In the genomic region with DNA sequence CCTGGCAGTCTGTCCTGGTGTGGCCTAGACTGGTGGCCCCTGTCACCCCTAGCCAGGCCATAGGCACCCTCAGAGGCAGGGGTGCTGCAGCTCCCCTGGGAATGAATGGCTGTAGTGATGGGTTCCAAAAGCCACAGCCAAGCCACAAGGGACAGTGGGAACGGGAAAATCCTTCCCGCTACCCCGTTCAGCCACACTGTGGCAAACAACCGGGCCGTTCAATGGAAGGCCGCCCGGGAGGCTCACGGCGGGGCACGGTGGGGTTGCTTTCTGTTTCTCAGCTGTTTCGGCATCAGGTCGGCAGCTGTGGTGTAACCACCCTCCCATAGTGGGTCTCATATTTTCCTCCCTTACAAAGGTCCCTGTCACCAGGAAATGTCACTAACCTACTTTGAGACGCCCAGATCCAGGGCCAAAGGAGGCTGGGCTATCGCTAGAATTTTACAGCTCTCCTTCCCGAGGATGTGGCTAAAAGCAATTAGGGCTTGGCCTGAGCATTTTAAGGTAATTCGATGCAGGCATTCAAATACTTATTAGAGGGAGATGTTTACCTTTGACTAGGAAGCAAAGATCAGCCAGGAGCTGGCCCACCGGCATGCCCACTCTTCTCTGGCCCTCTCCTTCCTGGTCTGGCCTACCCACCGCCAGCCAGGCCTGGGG, we compare ENCODE assay signal across 12 cellular contexts.
DNase-seq lines count a peak whose midpoint lies in the region; ATAC-seq and TF ChIP-seq lines count a peak whose summit lies in the region.
"Had no signal": no experiment of that assay in that cellular context is flagged by ENCODE, and none has a peak within 500 bp of the region (broad histone marks: within the 10 kb centered on the region; RNA-seq: fewer than 3 reads in every experiment).

No MANE protein-coding gene starts in this region.

- peak overlapping the region in 5 of 10 experiments; percentile 1 to 41 (median 16); a peak in 3 of 20 replicates for H3K4me3 ChIP-seq in BLaER1 treated with 17β-estradiol and CSF1 and Interleukin-3, amounts not matched to agents 10 nM and 100 nM
- H3K4me3 ChIP-seq in DND-41 (ENCODE audit: low read depth in 1 of 2, low read length in 2 of 2): no peak overlapping the region
- peak overlapping the region in 1 of 2 donors; percentile 20 for H3K4me3 ChIP-seq in mucosa of rectum (ENCODE audit: low read length in 2 of 2)
- H3K4me3 ChIP-seq in PC-3 (ENCODE audit: low read length): no peak overlapping the region
- H3K4me3 ChIP-seq in smooth muscle cell: no peak overlapping the region
- H3K4me3 ChIP-seq: GM23248, pancreas, uterus had no signal

- DNase-seq in DND-41 (no peak), PC-3 (no peak), smooth muscle cell (lab: John Stamatoyannopoulos, UW; ENCODE audit: unreplicated experiment) (no peak)
- DNase-seq in activated T-helper 1 cell treated with anti-CD3 and anti-CD28 coated beads, Interleukin-12 subunit alpha, Interleukin-12 subunit beta, Interleukin-2, Interleukin-4 antibody, amounts not matched to agents 30 ng/mL and 10 ng/mL and 1 ng/mL, durations not matched to agents 14 hours and 24 hours and 36 hours (ENCODE audit: low spot score): no peak
- DNase-seq: activated naive CD4-positive, alpha-beta T cell treated with anti-CD3 and anti-CD28 coated beads for 36 hours; GM23248; uterus had no signal

- CTCF ChIA-PET in PC-3 (lab: Charles Lee): no interaction called here

- intact Hi-C loops in activated T-helper 1 cell treated with anti-CD3 and anti-CD28 coated beads, Interleukin-12 subunit alpha, Interleukin-12 subunit beta, Interleukin-2, Interleukin-4 antibody, amounts not matched to agents 30 ng/mL and 10 ng/mL and 1 ng/mL, durations not matched to agents 14 hours and 24 hours and 36 hours (cut with micrococcal nuclease): loop anchor here (10.0 kb wide), 3 partner anchors 443 to 1037 kb away; no protein-coding TSS in a partner anchor
- intact Hi-C loops in PC-3 (cut with micrococcal nuclease): loop anchor here (10.0 kb wide), 1 partner anchor 127 kb away; no protein-coding TSS in a partner anchor

- peak overlapping the region; percentile 11 to 96 (median 68); a peak in 20 of 22 replicates for H3K27ac ChIP-seq in BLaER1 treated with 17β-estradiol and CSF1 and Interleukin-3, amounts not matched to agents 10 nM and 100 nM
- H3K27ac ChIP-seq in DND-41 (ENCODE audit: low read length) (0 out of 2 replicates have a peak overlapping the region, but pooled peaks have one; percentile 1), mucosa of rectum (ENCODE audit: low read depth in 2 of 2, low read length in 2 of 2) (peak overlapping the region; percentile 68 to 71), PC-3 (ENCODE audit: low read length) (no peak overlapping the region), smooth muscle cell (ENCODE audit: low read depth) (no peak overlapping the region)
- H3K27ac ChIP-seq: GM23248, pancreas had no signal

- WGBS in smooth muscle cell (ENCODE audit: low lambda C conversion rate): 69% methylated on average over 18 of the region's 18 CpGs

- H3K4me1 ChIP-seq in BLaER1 treated with 17β-estradiol and CSF1 and Interleukin-3, amounts not matched to agents 10 nM and 100 nM: peaks cover 25 to 53% (median 45%) of the 10 kb centered on the region in 10 experiments
- H3K4me1 ChIP-seq in DND-41 (ENCODE audit: insufficient read depth, low read length) (peaks cover 24% of the 10 kb centered on the region), mucosa of rectum (ENCODE audit: control insufficient read depth in 2 of 2, insufficient read depth in 2 of 2, low read length in 2 of 2) (peaks cover 17 to 20% of the 10 kb centered on the region in 2 donors), PC-3 (ENCODE audit: insufficient read depth, low read length) (peaks cover 3% of the 10 kb centered on the region; the same call in 1 of the 2 replicates), smooth muscle cell (ENCODE audit: low read depth) (peaks cover 25% of the 10 kb centered on the region)
- H3K4me1 ChIP-seq: pancreas had no signal

- no peak overlapping the region for H3K27ac Mint-ChIP-seq in activated T-helper 1 cell treated with anti-CD3 and anti-CD28 coated beads, Interleukin-12 subunit alpha, Interleukin-12 subunit beta, Interleukin-2, Interleukin-4 antibody, amounts not matched to agents 30 ng/mL and 10 ng/mL and 1 ng/mL, durations not matched to agents 14 hours and 24 hours and 36 hours
- H3K27ac Mint-ChIP-seq: activated naive CD4-positive, alpha-beta T cell treated with anti-CD3 and anti-CD28 coated beads for 36 hours had no signal

- H2AFZ ChIP-seq in DND-41 (ENCODE audit: low read depth, low read length) (no peak overlapping the region), PC-3 (ENCODE audit: low read length) (no peak overlapping the region), smooth muscle cell (ENCODE audit: low read depth) (no peak overlapping the region)
- H2AFZ ChIP-seq: GM23248 had no signal

- peak overlapping the region; percentile 67 to 99 (median 94) for H3K4me2 ChIP-seq in BLaER1 treated with 17β-estradiol and CSF1 and Interleukin-3, amounts not matched to agents 10 nM and 100 nM
- H3K4me2 ChIP-seq in DND-41 (ENCODE audit: insufficient read depth, low read length) (no peak overlapping the region), PC-3 (ENCODE audit: low read length) (no peak overlapping the region), smooth muscle cell (no peak overlapping the region)

- peak overlapping the region; percentile 37 to 71 (median 59); a peak in 20 of 22 replicates for H3K9ac ChIP-seq in BLaER1 treated with 17β-estradiol and CSF1 and Interleukin-3, amounts not matched to agents 10 nM and 100 nM
- H3K9ac ChIP-seq in DND-41 (ENCODE audit: low read depth, low read length): no peak overlapping the region
- peak overlapping the region in 1 of 2 donors; percentile 44 for H3K9ac ChIP-seq in mucosa of rectum (ENCODE audit: low read depth in 1 of 2, low read length in 2 of 2)
- H3K9ac ChIP-seq in PC-3 (ENCODE audit: low read length): no peak overlapping the region
- H3K9ac ChIP-seq in smooth muscle cell (ENCODE audit: low read depth): no peak overlapping the region
- H3K9ac ChIP-seq: GM23248 had no signal

- TF ChIP-seq CTCF in DND-41 (IDR thresholded peaks at IDR 0.05; ENCODE audit: borderline replicate concordance, extremely low read depth, low read length, poor library complexity, severe bottlenecking) (no peak), PC-3 (conservative IDR thresholded peaks at IDR 0.05; ENCODE audit: low read depth, low read length) (no peak), smooth muscle cell (IDR thresholded peaks at IDR 0.05; ENCODE audit: borderline replicate concordance, insufficient read depth, poor library complexity, severe bottlenecking) (no peak)

- no peaks in the 10 kb centered on the region for H3K36me3 ChIP-seq in BLaER1 treated with 17β-estradiol and CSF1 and Interleukin-3, amounts not matched to agents 10 nM and 100 nM
- H3K36me3 ChIP-seq in DND-41 (ENCODE audit: insufficient read depth, low read length): peaks cover 5% of the 10 kb centered on the region; the same call in 1 of the 2 replicates
- no peaks in the 10 kb centered on the region for H3K36me3 ChIP-seq in mucosa of rectum (ENCODE audit: control insufficient read depth in 2 of 2, insufficient read depth in 2 of 2, low read length in 2 of 2)
- H3K36me3 ChIP-seq in PC-3 (ENCODE audit: low read depth, low read length): no peaks in the 10 kb centered on the region
- no peaks in the 10 kb centered on the region for H3K36me3 ChIP-seq in smooth muscle cell (ENCODE audit: low read depth)
- H3K36me3 ChIP-seq: pancreas, uterus had no signal

- H4K20me1 ChIP-seq in BLaER1 treated with 17β-estradiol and CSF1 and Interleukin-3, amounts not matched to agents 10 nM and 100 nM: peaks cover 0 to 4% (median 0%) of the 10 kb centered on the region in 11 experiments; a peak in 1 of 22 replicates
- no peaks in the 10 kb centered on the region for H4K20me1 ChIP-seq in DND-41 (ENCODE audit: insufficient read depth, low read length)
- no peaks in the 10 kb centered on the region for H4K20me1 ChIP-seq in PC-3 (ENCODE audit: low read length)
- peaks cover 44% of the 10 kb centered on the region for H4K20me1 ChIP-seq in smooth muscle cell (ENCODE audit: low read depth)

- H3K27me3 Mint-ChIP-seq in activated T-helper 1 cell treated with anti-CD3 and anti-CD28 coated beads, Interleukin-12 subunit alpha, Interleukin-12 subunit beta, Interleukin-2, Interleukin-4 antibody, amounts not matched to agents 30 ng/mL and 10 ng/mL and 1 ng/mL, durations not matched to agents 14 hours and 24 hours and 36 hours (ENCODE audit: insufficient read depth): peaks cover 5% of the 10 kb centered on the region

- H3K27me3 ChIP-seq in BLaER1 treated with 17β-estradiol and CSF1 and Interleukin-3, amounts not matched to agents 10 nM and 100 nM: no peaks in the 10 kb centered on the region
- H3K27me3 ChIP-seq in DND-41 (ENCODE audit: insufficient read depth, low read length, poor library complexity): no peaks in the 10 kb centered on the region
- H3K27me3 ChIP-seq in mucosa of rectum (ENCODE audit: control insufficient read depth in 2 of 2, insufficient read depth in 2 of 2, low read length in 2 of 2): no peaks in the 10 kb centered on the region
- H3K27me3 ChIP-seq in PC-3 (ENCODE audit: low read length): no peaks in the 10 kb centered on the region
- H3K27me3 ChIP-seq in smooth muscle cell (ENCODE audit: low read depth): no peaks in the 10 kb centered on the region
- H3K27me3 ChIP-seq: pancreas, uterus had no signal

- no peaks in the 10 kb centered on the region for H3F3A ChIP-seq in PC-3 (ENCODE audit: low read length, unreplicated experiment)
- H3F3A ChIP-seq in smooth muscle cell (ENCODE audit: low read depth): peaks cover 15% of the 10 kb centered on the region

- POLR2A ChIA-PET in PC-3 (lab: Charles Lee; ENCODE audit: unreplicated experiment): no interaction called here

- peak overlapping the region; percentile 60 for H3K4me3 Mint-ChIP-seq in activated T-helper 1 cell treated with anti-CD3 and anti-CD28 coated beads, Interleukin-12 subunit alpha, Interleukin-12 subunit beta, Interleukin-2, Interleukin-4 antibody, amounts not matched to agents 30 ng/mL and 10 ng/mL and 1 ng/mL, durations not matched to agents 14 hours and 24 hours and 36 hours
- H3K4me3 Mint-ChIP-seq: activated naive CD4-positive, alpha-beta T cell treated with anti-CD3 and anti-CD28 coated beads for 36 hours had no signal

- H3K4me1 Mint-ChIP-seq in activated T-helper 1 cell treated with anti-CD3 and anti-CD28 coated beads, Interleukin-12 subunit alpha, Interleukin-12 subunit beta, Interleukin-2, Interleukin-4 antibody, amounts not matched to agents 30 ng/mL and 10 ng/mL and 1 ng/mL, durations not matched to agents 14 hours and 24 hours and 36 hours (ENCODE audit: low read depth): peaks cover 15% of the 10 kb centered on the region

- BruUV-seq in PC-3 (replicated peaks; lab: Mats Ljungman, UMichigan): no TSS peak

- no peaks in the 10 kb centered on the region for H3K9me2 ChIP-seq in PC-3 (replicated peaks; ENCODE audit: low read length)

- peaks cover 3% of the 10 kb centered on the region for H3K36me3 Mint-ChIP-seq in activated T-helper 1 cell treated with anti-CD3 and anti-CD28 coated beads, Interleukin-12 subunit alpha, Interleukin-12 subunit beta, Interleukin-2, Interleukin-4 antibody, amounts not matched to agents 30 ng/mL and 10 ng/mL and 1 ng/mL, durations not matched to agents 14 hours and 24 hours and 36 hours (ENCODE audit: low read depth)

- no peak for ATAC-seq in DND-41 (ENCODE audit: insufficient read depth, low read depth)
- ATAC-seq in PC-3: no peak
- ATAC-seq in GM19023 (IDR thresholded peaks at IDR 0.05; ENCODE audit: unreplicated experiment): no peak
- no peak for ATAC-seq in GM18909 (IDR thresholded peaks at IDR 0.05; ENCODE audit: poor library complexity, unreplicated experiment)
- ATAC-seq: pancreas had no signal

- H3K9me3 ChIP-seq in BLaER1 treated with 17β-estradiol and CSF1 and Interleukin-3, amounts not matched to agents 10 nM and 100 nM (replicated peaks in 1 of 11): no peaks in the 10 kb centered on the region
- no peaks in the 10 kb centered on the region for H3K9me3 ChIP-seq in DND-41 (ENCODE audit: insufficient read depth, low read length, severe bottlenecking)
- no peaks in the 10 kb centered on the region for H3K9me3 ChIP-seq in mucosa of rectum (ENCODE audit: control insufficient read depth in 2 of 2, low read length in 2 of 2)
- H3K9me3 ChIP-seq in PC-3 (ENCODE audit: low read length): no peaks in the 10 kb centered on the region
- H3K9me3 ChIP-seq in smooth muscle cell (replicated peaks; ENCODE audit: low read depth): no peaks in the 10 kb centered on the region
- H3K9me3 ChIP-seq: pancreas, uterus had no signal

- H3K9me3 Mint-ChIP-seq in activated T-helper 1 cell treated with anti-CD3 and anti-CD28 coated beads, Interleukin-12 subunit alpha, Interleukin-12 subunit beta, Interleukin-2, Interleukin-4 antibody, amounts not matched to agents 30 ng/mL and 10 ng/mL and 1 ng/mL, durations not matched to agents 14 hours and 24 hours and 36 hours: no peaks in the 10 kb centered on the region
- H3K9me3 Mint-ChIP-seq: activated naive CD4-positive, alpha-beta T cell treated with anti-CD3 and anti-CD28 coated beads for 36 hours had no signal

- H3K79me2 ChIP-seq in DND-41 (ENCODE audit: insufficient read depth, low read length): peaks cover 18% of the 10 kb centered on the region
- H3K79me2 ChIP-seq in PC-3 (ENCODE audit: low read length): peaks cover 10% of the 10 kb centered on the region; the same call in 1 of the 2 replicates
- peaks cover 6% of the 10 kb centered on the region for H3K79me2 ChIP-seq in smooth muscle cell (ENCODE audit: low read depth)

Comparison
In these comparisons a context has a peak if more than half of its experiments do, and no peak if none do; other contexts are left out.
1. H3K27ac ChIP-seq: peak in BLaER1 treated with 17β-estradiol and CSF1 and Interleukin-3, amounts not matched to agents 10 nM and 100 nM (11 of 11), DND-41 (single experiment) and mucosa of rectum (2 of 2); none in PC-3 (single experiment) and smooth muscle cell (single experiment).
2. H3K4me2 ChIP-seq: peak in BLaER1 treated with 17β-estradiol and CSF1 and Interleukin-3, amounts not matched to agents 10 nM and 100 nM (11 of 11); none in DND-41 (single experiment), PC-3 (single experiment) and smooth muscle cell (single experiment).
3. H3K9ac ChIP-seq: peak in BLaER1 treated with 17β-estradiol and CSF1 and Interleukin-3, amounts not matched to agents 10 nM and 100 nM (11 of 11); none in DND-41 (single experiment), PC-3 (single experiment) and smooth muscle cell (single experiment).